Comparison of ENCODE assay signal across 1 cellular context in the genomic region with DNA sequence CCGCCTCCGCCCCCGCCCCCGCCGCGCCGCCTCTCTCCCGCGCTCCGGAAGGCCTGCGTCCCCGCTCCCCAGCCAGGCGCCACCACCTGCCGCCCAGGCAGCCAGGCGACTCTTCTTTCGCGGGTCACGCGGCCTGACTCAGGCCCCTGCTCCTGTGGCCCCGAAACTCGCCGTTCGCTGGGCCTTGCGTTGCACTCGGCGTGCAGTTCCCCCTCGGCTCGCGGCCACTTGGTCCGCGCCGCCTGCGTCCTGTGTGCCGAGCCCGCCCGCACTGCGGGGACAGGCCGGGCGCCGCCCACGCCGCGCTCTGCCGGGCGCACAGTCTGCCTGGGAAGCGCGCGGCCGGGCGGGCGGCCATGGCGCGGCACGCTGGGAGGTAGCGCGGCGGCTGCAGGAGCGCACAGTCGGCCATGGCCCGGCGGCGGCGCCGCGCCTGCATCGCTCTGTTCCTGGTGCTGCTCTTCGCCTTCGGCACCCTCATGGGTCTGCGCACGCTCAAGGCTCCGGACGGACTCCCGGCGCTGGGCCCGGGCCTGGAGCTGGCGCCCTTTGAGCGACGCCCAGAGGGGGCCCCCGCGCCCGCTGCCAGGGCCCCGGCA.
TF ChIP-seq lines count a peak whose summit lies in the region.

A gene with protein sequence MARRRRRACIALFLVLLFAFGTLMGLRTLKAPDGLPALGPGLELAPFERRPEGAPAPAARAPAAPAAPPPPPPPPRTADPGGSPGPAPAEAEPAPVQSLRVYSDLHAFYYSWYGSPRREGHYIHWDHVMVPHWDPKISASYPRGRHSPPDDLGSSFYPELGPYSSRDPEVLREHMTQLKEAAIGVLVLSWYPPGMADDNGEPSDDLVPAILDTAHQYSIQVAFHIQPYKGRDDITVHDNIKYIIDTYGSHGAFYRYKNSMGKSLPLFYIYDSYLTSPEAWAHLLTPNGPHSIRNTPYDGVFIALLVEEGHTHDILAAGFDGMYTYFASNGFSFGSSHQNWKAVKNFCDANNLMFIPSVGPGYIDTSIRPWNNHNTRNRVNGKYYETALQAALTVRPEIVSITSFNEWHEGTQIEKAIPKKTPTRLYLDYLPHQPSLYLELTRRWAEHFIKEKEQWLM (plus strand): TSS at position 75 of the 599 bp plus-strand sequence. CDS start 336 bp downstream, at position 411.

TF ChIP-seq in HepG2, 621 proteins besides CTCF, POLR2A, EP300 and RAD21 (continued from another document and continues in another):
- no peak for TF ChIP-seq ZNF580 (CRISPR knock-in tag; IDR thresholded peaks at IDR 0.05; ENCODE audit: borderline replicate concordance, low read depth)
- TF ChIP-seq ZBTB38 (CRISPR knock-in tag; IDR thresholded peaks at IDR 0.05) = peak; percentile 60; the same call in 1 of the 2 replicates
- TF ChIP-seq GATA4 (IDR thresholded peaks at IDR 0.05; ENCODE audit: borderline replicate concordance, low read depth) = no peak
- TF ChIP-seq MATR3 (CRISPR knock-in tag; IDR thresholded peaks at IDR 0.05) = no peak
- 0 out of 2 replicates have a peak, but pooled peaks have one; percentile 55 for TF ChIP-seq ZNF160 (CRISPR knock-in tag; IDR thresholded peaks at IDR 0.05)
- peak; percentile 56 for TF ChIP-seq POLR2G (IDR thresholded peaks at IDR 0.05; ENCODE audit: low read depth, low read length)
- 0 out of 2 replicates have a peak, but pooled peaks have one; percentile 32 for TF ChIP-seq ZNF710 (CRISPR knock-in tag; IDR thresholded peaks at IDR 0.05; ENCODE audit: borderline replicate concordance)
- TF ChIP-seq KLF6 (CRISPR knock-in tag; IDR thresholded peaks at IDR 0.05) = 0 out of 2 replicates have a peak, but pooled peaks have one; percentile 1
- peak; percentile 33; the same call in 1 of the 2 replicates for TF ChIP-seq HINFP (CRISPR knock-in tag; IDR thresholded peaks at IDR 0.05; ENCODE audit: low read depth)
- peak; percentile 82 for TF ChIP-seq ZNF616 (CRISPR knock-in tag; IDR thresholded peaks at IDR 0.05; ENCODE audit: low read depth)
- no peak; the same call in 1 of the 2 replicates for TF ChIP-seq ATF7-NPFF (CRISPR knock-in tag; IDR thresholded peaks at IDR 0.05; ENCODE audit: low read depth)
- TF ChIP-seq PCBP1 (IDR thresholded peaks at IDR 0.05; ENCODE audit: borderline replicate concordance, low read depth, low read length) = no peak
- TF ChIP-seq, protein P1, sequence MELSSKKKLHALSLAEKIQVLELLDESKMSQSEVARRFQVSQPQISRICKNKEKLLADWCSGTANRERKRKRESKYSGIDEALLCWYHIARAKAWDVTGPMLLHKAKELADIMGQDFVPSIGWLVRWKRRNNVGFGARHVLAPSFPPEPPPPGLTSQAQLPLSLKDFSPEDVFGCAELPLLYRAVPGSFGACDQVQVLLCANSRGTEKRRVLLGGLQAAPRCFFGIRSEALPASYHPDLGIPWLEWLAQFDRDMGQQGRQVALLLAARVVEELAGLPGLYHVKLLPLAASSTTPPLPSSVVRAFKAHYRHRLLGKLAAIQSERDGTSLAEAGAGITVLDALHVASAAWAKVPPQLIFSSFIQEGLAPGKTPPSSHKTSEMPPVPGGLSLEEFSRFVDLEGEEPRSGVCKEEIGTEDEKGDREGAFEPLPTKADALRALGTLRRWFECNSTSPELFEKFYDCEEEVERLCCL (CRISPR knock-in tag; IDR thresholded peaks at IDR 0.05; ENCODE audit: borderline replicate concordance) = no peak
- peak; percentile 67 for TF ChIP-seq ZNF883 (CRISPR knock-in tag; IDR thresholded peaks at IDR 0.05; ENCODE audit: not compliant biosample characterization)
- TF ChIP-seq NFKB2 (CRISPR knock-in tag; IDR thresholded peaks at IDR 0.05; ENCODE audit: borderline replicate concordance) = peak; percentile 38; the same call in 1 of the 2 replicates
- 0 out of 2 replicates have a peak, but pooled peaks have one; percentile 59 for TF ChIP-seq HOXA9 (CRISPR knock-in tag; IDR thresholded peaks at IDR 0.05; ENCODE audit: borderline replicate concordance)
- peak; percentile 25; the same call in 1 of the 2 replicates for TF ChIP-seq NKX3-1 (CRISPR knock-in tag; IDR thresholded peaks at IDR 0.05)
- TF ChIP-seq, protein P2, sequence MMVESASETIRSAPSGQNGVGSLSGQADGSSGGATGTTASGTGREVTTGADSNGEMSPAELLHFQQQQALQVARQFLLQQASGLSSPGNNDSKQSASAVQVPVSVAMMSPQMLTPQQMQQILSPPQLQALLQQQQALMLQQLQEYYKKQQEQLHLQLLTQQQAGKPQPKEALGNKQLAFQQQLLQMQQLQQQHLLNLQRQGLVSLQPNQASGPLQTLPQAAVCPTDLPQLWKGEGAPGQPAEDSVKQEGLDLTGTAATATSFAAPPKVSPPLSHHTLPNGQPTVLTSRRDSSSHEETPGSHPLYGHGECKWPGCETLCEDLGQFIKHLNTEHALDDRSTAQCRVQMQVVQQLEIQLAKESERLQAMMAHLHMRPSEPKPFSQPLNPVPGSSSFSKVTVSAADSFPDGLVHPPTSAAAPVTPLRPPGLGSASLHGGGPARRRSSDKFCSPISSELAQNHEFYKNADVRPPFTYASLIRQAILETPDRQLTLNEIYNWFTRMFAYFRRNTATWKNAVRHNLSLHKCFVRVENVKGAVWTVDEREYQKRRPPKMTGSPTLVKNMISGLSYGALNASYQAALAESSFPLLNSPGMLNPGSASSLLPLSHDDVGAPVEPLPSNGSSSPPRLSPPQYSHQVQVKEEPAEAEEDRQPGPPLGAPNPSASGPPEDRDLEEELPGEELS (CRISPR knock-in tag; IDR thresholded peaks at IDR 0.05) = no peak
- peak; percentile 66; the same call in 1 of the 2 replicates for TF ChIP-seq BRF2 (CRISPR knock-in tag; IDR thresholded peaks at IDR 0.05)
- TF ChIP-seq, protein P3, sequence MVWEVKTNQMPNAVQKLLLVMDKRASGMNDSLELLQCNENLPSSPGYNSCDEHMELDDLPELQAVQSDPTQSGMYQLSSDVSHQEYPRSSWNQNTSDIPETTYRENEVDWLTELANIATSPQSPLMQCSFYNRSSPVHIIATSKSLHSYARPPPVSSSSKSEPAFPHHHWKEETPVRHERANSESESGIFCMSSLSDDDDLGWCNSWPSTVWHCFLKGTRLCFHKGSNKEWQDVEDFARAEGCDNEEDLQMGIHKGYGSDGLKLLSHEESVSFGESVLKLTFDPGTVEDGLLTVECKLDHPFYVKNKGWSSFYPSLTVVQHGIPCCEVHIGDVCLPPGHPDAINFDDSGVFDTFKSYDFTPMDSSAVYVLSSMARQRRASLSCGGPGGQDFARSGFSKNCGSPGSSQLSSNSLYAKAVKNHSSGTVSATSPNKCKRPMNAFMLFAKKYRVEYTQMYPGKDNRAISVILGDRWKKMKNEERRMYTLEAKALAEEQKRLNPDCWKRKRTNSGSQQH (CRISPR knock-in tag; IDR thresholded peaks at IDR 0.05; ENCODE audit: low read depth) = no peak
- TF ChIP-seq SOX13 (IDR thresholded peaks at IDR 0.05) = no peak
- peak in 1 of 2 experiments; percentile 11; a peak in 1 of 4 replicates for TF ChIP-seq SOX13 (CRISPR knock-in tag; conservative IDR thresholded peaks at IDR 0.05 in 1 of 2, IDR thresholded peaks at IDR 0.05 in 1 of 2)
- 0 out of 2 replicates have a peak, but pooled peaks have one; percentile 22 for TF ChIP-seq ZNF562 (CRISPR knock-in tag; IDR thresholded peaks at IDR 0.05; ENCODE audit: borderline replicate concordance)
- TF ChIP-seq FLYWCH1 (CRISPR knock-in tag; IDR thresholded peaks at IDR 0.05) = no peak
- TF ChIP-seq ZNF709 (CRISPR knock-in tag; IDR thresholded peaks at IDR 0.05) = peak; percentile 29; the same call in 1 of the 2 replicates
- TF ChIP-seq, protein P4, sequence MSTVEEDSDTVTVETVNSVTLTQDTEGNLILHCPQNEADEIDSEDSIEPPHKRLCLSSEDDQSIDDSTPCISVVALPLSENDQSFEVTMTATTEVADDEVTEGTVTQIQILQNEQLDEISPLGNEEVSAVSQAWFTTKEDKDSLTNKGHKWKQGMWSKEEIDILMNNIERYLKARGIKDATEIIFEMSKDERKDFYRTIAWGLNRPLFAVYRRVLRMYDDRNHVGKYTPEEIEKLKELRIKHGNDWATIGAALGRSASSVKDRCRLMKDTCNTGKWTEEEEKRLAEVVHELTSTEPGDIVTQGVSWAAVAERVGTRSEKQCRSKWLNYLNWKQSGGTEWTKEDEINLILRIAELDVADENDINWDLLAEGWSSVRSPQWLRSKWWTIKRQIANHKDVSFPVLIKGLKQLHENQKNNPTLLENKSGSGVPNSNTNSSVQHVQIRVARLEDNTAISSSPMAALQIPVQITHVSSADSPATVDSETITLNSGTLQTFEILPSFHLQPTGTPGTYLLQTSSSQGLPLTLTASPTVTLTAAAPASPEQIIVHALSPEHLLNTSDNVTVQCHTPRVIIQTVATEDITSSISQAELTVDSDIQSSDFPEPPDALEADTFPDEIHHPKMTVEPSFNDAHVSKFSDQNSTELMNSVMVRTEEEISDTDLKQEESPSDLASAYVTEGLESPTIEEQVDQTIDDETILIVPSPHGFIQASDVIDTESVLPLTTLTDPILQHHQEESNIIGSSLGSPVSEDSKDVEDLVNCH (CRISPR knock-in tag; IDR thresholded peaks at IDR 0.05) = no peak
- 0 out of 2 replicates have a peak, but pooled peaks have one; percentile 26 for TF ChIP-seq POLR2AphosphoS5 (IDR thresholded peaks at IDR 0.05; ENCODE audit: low read depth, low read length)
- peak; percentile 80; the same call in 1 of the 2 replicates for TF ChIP-seq BRD4 (CRISPR knock-in tag; IDR thresholded peaks at IDR 0.05)
- peak; percentile 39; the same call in 1 of the 2 replicates for TF ChIP-seq E2F5 (CRISPR knock-in tag; conservative IDR thresholded peaks at IDR 0.05)
- TF ChIP-seq, protein P5, sequence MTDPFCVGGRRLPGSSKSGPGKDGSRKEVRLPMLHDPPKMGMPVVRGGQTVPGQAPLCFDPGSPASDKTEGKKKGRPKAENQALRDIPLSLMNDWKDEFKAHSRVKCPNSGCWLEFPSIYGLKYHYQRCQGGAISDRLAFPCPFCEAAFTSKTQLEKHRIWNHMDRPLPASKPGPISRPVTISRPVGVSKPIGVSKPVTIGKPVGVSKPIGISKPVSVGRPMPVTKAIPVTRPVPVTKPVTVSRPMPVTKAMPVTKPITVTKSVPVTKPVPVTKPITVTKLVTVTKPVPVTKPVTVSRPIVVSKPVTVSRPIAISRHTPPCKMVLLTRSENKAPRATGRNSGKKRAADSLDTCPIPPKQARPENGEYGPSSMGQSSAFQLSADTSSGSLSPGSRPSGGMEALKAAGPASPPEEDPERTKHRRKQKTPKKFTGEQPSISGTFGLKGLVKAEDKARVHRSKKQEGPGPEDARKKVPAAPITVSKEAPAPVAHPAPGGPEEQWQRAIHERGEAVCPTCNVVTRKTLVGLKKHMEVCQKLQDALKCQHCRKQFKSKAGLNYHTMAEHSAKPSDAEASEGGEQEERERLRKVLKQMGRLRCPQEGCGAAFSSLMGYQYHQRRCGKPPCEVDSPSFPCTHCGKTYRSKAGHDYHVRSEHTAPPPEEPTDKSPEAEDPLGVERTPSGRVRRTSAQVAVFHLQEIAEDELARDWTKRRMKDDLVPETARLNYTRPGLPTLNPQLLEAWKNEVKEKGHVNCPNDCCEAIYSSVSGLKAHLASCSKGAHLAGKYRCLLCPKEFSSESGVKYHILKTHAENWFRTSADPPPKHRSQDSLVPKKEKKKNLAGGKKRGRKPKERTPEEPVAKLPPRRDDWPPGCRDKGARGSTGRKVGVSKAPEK (CRISPR knock-in tag; IDR thresholded peaks at IDR 0.05; ENCODE audit: borderline replicate concordance) = no peak
- peak; percentile 41; the same call in 1 of the 2 replicates for TF ChIP-seq JDP2 (CRISPR knock-in tag; IDR thresholded peaks at IDR 0.05; ENCODE audit: borderline replicate concordance)
- peak; percentile 79 for TF ChIP-seq NR0B2 (CRISPR knock-in tag; IDR thresholded peaks at IDR 0.05)
- peak; percentile 37; the same call in 1 of the 2 replicates for TF ChIP-seq REXO4 (CRISPR knock-in tag; IDR thresholded peaks at IDR 0.05; ENCODE audit: borderline replicate concordance)
- TF ChIP-seq ZNF792 (CRISPR knock-in tag; IDR thresholded peaks at IDR 0.05) = 0 out of 2 replicates have a peak, but pooled peaks have one; percentile 61
- peak; percentile 53; the same call in 1 of the 2 replicates for TF ChIP-seq ARNT2 (CRISPR knock-in tag; IDR thresholded peaks at IDR 0.05; ENCODE audit: low read depth)
